8 cellular contexts compared by ENCODE assay signal in the genomic region with DNA sequence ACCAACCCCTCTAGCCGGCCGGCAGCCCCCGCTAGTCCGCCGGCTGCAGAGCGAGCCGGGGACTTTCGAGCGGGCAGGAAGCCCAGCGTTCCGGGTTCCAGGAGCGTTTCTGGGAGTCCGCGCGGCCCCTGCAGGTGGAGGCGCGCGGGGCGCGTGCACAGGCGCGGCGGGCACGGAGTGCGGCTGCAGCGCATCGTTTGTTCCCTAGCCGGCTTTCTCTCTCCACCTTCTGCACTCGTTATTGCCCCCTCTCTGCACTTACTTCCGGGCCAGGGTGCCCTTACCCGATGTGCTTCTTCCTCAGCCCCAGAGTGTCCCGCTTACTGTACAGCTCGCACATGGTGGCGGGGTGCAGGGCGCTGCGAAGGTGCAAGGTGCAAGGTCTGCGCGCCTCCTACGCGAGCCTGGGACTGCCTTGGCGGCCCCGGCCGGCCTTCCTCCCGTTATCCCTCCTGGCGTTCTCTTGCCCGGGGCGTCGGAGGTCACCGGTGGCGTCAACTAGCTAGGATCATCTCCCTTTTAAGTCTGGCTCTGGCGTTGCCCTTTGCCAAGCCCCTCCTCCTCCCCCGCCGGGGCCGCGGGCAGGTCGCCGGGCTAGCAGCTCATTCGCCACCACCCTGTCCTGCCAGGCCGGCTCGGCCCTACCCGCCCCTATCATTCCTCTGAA.
A peak's percentile ranks its signal among the peaks of the same experiment; 100 is the strongest.
DNase-seq lines count a peak whose midpoint lies in the region; ATAC-seq lines count a peak whose summit lies in the region.

Gene ETNPPL (minus strand): TSS at position 495 of the 667 bp plus-strand sequence. CDS start 155 bp downstream, at position 340.

- H3K9ac ChIP-seq in rectal smooth muscle tissue (ENCODE audit: low read length) = no peak within 1 kb of the TSS

- H3K27ac ChIP-seq in rectal smooth muscle tissue (ENCODE audit: low read depth, low read length) = no peak within 1 kb of the TSS

- no peaks in the 10 kb centered on the region for H3K4me1 ChIP-seq in rectal smooth muscle tissue (ENCODE audit: control insufficient read depth, insufficient read depth, low read length)

- H3K4me3 ChIP-seq in rectal smooth muscle tissue (ENCODE audit: low read length) = peak within 1 kb of the TSS; percentile 79

- no peak for ATAC-seq in HG02973 (IDR thresholded peaks at IDR 0.05; ENCODE audit: unreplicated experiment)
- ATAC-seq in GM21619 (IDR thresholded peaks at IDR 0.05; ENCODE audit: unreplicated experiment) = no peak

- H3K27me3 ChIP-seq in rectal smooth muscle tissue (ENCODE audit: control insufficient read depth, insufficient read depth, low read length) = no peaks in the 10 kb centered on the region

- no peaks in the 10 kb centered on the region for H3K36me3 ChIP-seq in rectal smooth muscle tissue (ENCODE audit: control insufficient read depth, insufficient read depth, low read length)

- DNase-seq in GM03348 (ENCODE audit: low spot score) (peak; percentile 43), NCI-H2227 treated with DMSO at 0.1 percent for 48 hours (lab: John Stamatoyannopoulos, UW) (peak; percentile 1), anterior cingulate cortex (lab: John Stamatoyannopoulos, UW) (peak in 53 of 58 donors; percentile 4 to 81 (median 48)), hepatic stellate cell (ENCODE audit: low spot score) (peak; percentile 15), NCI-H1436 (lab: John Stamatoyannopoulos, UW) (no peak)
